18 cellular contexts compared by ENCODE assay signal in genomic region chr5:27403248-27403882, GRCh38.
DNase-seq lines count a peak whose midpoint lies in the region; ATAC-seq, FAIRE-seq and TF ChIP-seq lines count a peak whose summit lies in the region.
"Had no signal": no experiment of that assay in that cellular context is flagged by ENCODE, and none has a peak within 500 bp of the region (broad histone marks: within the 10 kb centered on the region; RNA-seq: fewer than 3 reads in every experiment).

No MANE protein-coding gene starts in this region.

- no peak overlapping the region for H3K9ac ChIP-seq in GM12878 (ENCODE audit: control insufficient read depth, insufficient read depth, low read length)

- H3K36me3 ChIP-seq in GM12878 (ENCODE audit: control insufficient read depth in 2 of 2, insufficient read depth in 2 of 2, low read length in 1 of 2) (no peaks in the 10 kb centered on the region), osteoblast (ENCODE audit: insufficient read depth, low read length) (no peaks in the 10 kb centered on the region)

- TF ChIP-seq POLR2A in H54 (IDR thresholded peaks at IDR 0.05; ENCODE audit: low read depth, low read length) (no peak), GM12878 (IDR thresholded peaks at IDR 0.05; ENCODE audit: low read depth, low read length) (no peak)

- peak; percentile 63 for ATAC-seq in GM12878
- ATAC-seq: effector memory CD8-positive, alpha-beta T cell; left colon; T-cell had no signal

- no peaks in the 10 kb centered on the region for H3K27me3 ChIP-seq in GM12878 (replicated peaks in 1 of 2; ENCODE audit: control insufficient read depth in 2 of 2, insufficient read depth in 2 of 2, low read length in 1 of 2)
- H3K27me3 ChIP-seq in osteoblast (ENCODE audit: insufficient read depth, low read length), result no peaks in the 10 kb centered on the region

- SMC1A ChIA-PET in GM12878 (lab: Charles Lee; ENCODE audit: uncharacterized antibody, unreplicated experiment), result no interaction called here

- no peaks in the 10 kb centered on the region for H3K36me3 Mint-ChIP-seq in chondrocyte (ENCODE audit: low read depth)
- H3K36me3 Mint-ChIP-seq: T-cell had no signal

- H3K4me1 Mint-ChIP-seq in chondrocyte (ENCODE audit: low read depth), result no peaks in the 10 kb centered on the region
- H3K4me1 Mint-ChIP-seq: nephron progenitor cell, T-cell had no signal

- TF ChIP-seq CTCF in GM12878 (IDR thresholded peaks at IDR 0.05 in 2 of 3, conservative IDR thresholded peaks at IDR 0.05 in 1 of 3; ENCODE audit: control insufficient read depth in 2 of 3, extremely low read depth in 1 of 3, insufficient read depth in 1 of 3, low read depth in 3 of 3, low read length in 3 of 3), result no peak
- no peak for TF ChIP-seq CTCF in osteoblast (IDR thresholded peaks at IDR 0.05; ENCODE audit: extremely low read depth, low read depth, low read length)
- TF ChIP-seq CTCF in chondrocyte (IDR thresholded peaks at IDR 0.05), result no peak

- POLR2A ChIA-PET in GM12878 (lab: Charles Lee), result no interaction called here

- TF ChIP-seq EP300 in GM12878 (IDR thresholded peaks at IDR 0.05; ENCODE audit: borderline replicate concordance in 1 of 2, control insufficient read depth in 1 of 2, low read depth in 2 of 2, low read length in 2 of 2), result no peak

- TF ChIP-seq RAD21 in GM12878 (IDR thresholded peaks at IDR 0.05; ENCODE audit: insufficient read depth, low read depth, low read length), result no peak

- H3K79me2 ChIP-seq in GM12878 (ENCODE audit: control insufficient read depth, insufficient read depth, low read length), result no peaks in the 10 kb centered on the region
- no peaks in the 10 kb centered on the region for H3K79me2 ChIP-seq in osteoblast (ENCODE audit: insufficient read depth, low read length)

- peaks cover 4% of the 10 kb centered on the region for H3K27me3 Mint-ChIP-seq in chondrocyte (ENCODE audit: low read depth)
- H3K27me3 Mint-ChIP-seq: effector memory CD8-positive, alpha-beta T cell; T-cell had no signal

- H3K4me3 ChIP-seq in GM12878, result no peak overlapping the region
- H3K4me3 ChIP-seq in osteoblast (ENCODE audit: insufficient read depth, low read length), result peak overlapping the region; percentile 41

- RAD21 ChIA-PET in GM12878 (lab: Charles Lee; ENCODE audit: unreplicated experiment), result no interaction called here

- intact Hi-C loops in GM12878 (cut with micrococcal nuclease; ENCODE audit: unreplicated experiment), result no loop called here

- H3K27ac ChIP-seq in GM12878 (ENCODE audit: control insufficient read depth, insufficient read depth), result no peak overlapping the region
- no peak overlapping the region for H3K27ac ChIP-seq in osteoblast (ENCODE audit: low read depth, low read length)
- H3K27ac ChIP-seq: HL-60, skin epidermis had no signal

- peak; percentile 95 for FAIRE-seq in H54 (lab: Jason Lieb, UNC)
- no peak for FAIRE-seq in GM12878 (lab: Jason Lieb, UNC)
- FAIRE-seq: D721Med had no signal

- no peaks in the 10 kb centered on the region for H3K9me3 ChIP-seq in GM12878 (replicated peaks; ENCODE audit: control insufficient read depth, insufficient read depth, low read length)
- H3K9me3 ChIP-seq in osteoblast (ENCODE audit: low read depth, low read length), result no peaks in the 10 kb centered on the region

- BruUV-seq in GM12878 (replicated peaks; lab: Mats Ljungman, UMichigan), result no TSS peak

- no peak overlapping the region for H3K4me2 ChIP-seq in GM12878 (ENCODE audit: control insufficient read depth, insufficient read depth)
- peak overlapping the region; percentile 52 for H3K4me2 ChIP-seq in osteoblast (ENCODE audit: insufficient read depth, low read length)

- H2AFZ ChIP-seq in GM12878 (ENCODE audit: control insufficient read depth, low read depth, low read length), result no peak overlapping the region
- H2AFZ ChIP-seq in osteoblast (ENCODE audit: low read length), result peak overlapping the region; percentile 1

- peaks cover 15% of the 10 kb centered on the region for H3K9me3 Mint-ChIP-seq in chondrocyte (ENCODE audit: low read depth)

- H3K4me1 ChIP-seq in GM12878 (ENCODE audit: control insufficient read depth, insufficient read depth, low read length) (no peaks in the 10 kb centered on the region), osteoblast (ENCODE audit: insufficient read depth, low read length) (no peaks in the 10 kb centered on the region)

- WGBS in GM12878 (ENCODE audit: insufficient coverage, insufficient replicate concordance, low lambda C conversion rate, missing lambda C conversion rate), result 39% methylated on average over 5 of the region's 5 CpGs

- no peaks in the 10 kb centered on the region for H4K20me1 ChIP-seq in GM12878 (ENCODE audit: control insufficient read depth, insufficient read depth)
- H4K20me1 ChIP-seq in osteoblast (ENCODE audit: insufficient read depth, low read length), result no peaks in the 10 kb centered on the region

- no peak overlapping the region for H3K4me3 Mint-ChIP-seq in chondrocyte (ENCODE audit: unreplicated experiment)
- H3K4me3 Mint-ChIP-seq: effector memory CD8-positive, alpha-beta T cell; nephron progenitor cell; T-cell had no signal

- in situ Hi-C loops in GM12878 (cut with MboI), result no loop called here

- no peak overlapping the region for H3K27ac Mint-ChIP-seq in chondrocyte (ENCODE audit: unreplicated experiment)
- H3K27ac Mint-ChIP-seq: activated T-helper 2 cell treated with anti-CD3 and anti-CD28 coated beads, Interferon-gamma antibody, Interleukin-2, Interleukin-4, amounts not matched to agents 10 μg/mL and 5 μg/mL and 100 μg/mL, durations not matched to agents 14 hours and 24 hours and 36 hours; effector memory CD8-positive, alpha-beta T cell; nephron progenitor cell; T-cell had no signal

- CTCF ChIA-PET in GM12878 (lab: Yijun Ruan, JAX), result no interaction called here

- DNase-seq in H54 (ENCODE audit: insufficient read length, low spot score), result peak; percentile 4
- peak; percentile 9 for DNase-seq in NOMO-1 treated with DMSO at 0.1 percent for 48 hours (lab: John Stamatoyannopoulos, UW; ENCODE audit: unreplicated experiment)
- DNase-seq in GM12878 (ENCODE audit: low read depth, low spot score), result no peak
- no peak for DNase-seq in osteoblast (ENCODE audit: insufficient read length, low spot score, missing footprints)
- no peak for DNase-seq in SKM-1 treated with dmso at 0.1 percent for 144 hours (lab: John Stamatoyannopoulos, UW; ENCODE audit: unreplicated experiment)
- no peak for DNase-seq in activated CD4-positive, alpha-beta T cell treated with anti-CD3 and anti-CD28 coated beads, Interleukin-2, amount 50 U/mL, for 1 hour
- DNase-seq in chondrocyte (ENCODE audit: low spot score), result no peak
- DNase-seq: activated CD4-positive, alpha-beta T cell treated with anti-CD3 and anti-CD28 coated beads, Interleukin-2, amount 50 U/mL, for 4 hours; effector memory CD8-positive, alpha-beta T cell; left colon; NCI-H1092 treated with DMSO at 0.1 percent for 48 hours; NCI-H69; nephron progenitor cell; T-cell had no signal

TF ChIP-seq in GM12878, 131 proteins besides CTCF, POLR2A, EP300 and RAD21 (continues in another document):
- TF ChIP-seq, protein P1, sequence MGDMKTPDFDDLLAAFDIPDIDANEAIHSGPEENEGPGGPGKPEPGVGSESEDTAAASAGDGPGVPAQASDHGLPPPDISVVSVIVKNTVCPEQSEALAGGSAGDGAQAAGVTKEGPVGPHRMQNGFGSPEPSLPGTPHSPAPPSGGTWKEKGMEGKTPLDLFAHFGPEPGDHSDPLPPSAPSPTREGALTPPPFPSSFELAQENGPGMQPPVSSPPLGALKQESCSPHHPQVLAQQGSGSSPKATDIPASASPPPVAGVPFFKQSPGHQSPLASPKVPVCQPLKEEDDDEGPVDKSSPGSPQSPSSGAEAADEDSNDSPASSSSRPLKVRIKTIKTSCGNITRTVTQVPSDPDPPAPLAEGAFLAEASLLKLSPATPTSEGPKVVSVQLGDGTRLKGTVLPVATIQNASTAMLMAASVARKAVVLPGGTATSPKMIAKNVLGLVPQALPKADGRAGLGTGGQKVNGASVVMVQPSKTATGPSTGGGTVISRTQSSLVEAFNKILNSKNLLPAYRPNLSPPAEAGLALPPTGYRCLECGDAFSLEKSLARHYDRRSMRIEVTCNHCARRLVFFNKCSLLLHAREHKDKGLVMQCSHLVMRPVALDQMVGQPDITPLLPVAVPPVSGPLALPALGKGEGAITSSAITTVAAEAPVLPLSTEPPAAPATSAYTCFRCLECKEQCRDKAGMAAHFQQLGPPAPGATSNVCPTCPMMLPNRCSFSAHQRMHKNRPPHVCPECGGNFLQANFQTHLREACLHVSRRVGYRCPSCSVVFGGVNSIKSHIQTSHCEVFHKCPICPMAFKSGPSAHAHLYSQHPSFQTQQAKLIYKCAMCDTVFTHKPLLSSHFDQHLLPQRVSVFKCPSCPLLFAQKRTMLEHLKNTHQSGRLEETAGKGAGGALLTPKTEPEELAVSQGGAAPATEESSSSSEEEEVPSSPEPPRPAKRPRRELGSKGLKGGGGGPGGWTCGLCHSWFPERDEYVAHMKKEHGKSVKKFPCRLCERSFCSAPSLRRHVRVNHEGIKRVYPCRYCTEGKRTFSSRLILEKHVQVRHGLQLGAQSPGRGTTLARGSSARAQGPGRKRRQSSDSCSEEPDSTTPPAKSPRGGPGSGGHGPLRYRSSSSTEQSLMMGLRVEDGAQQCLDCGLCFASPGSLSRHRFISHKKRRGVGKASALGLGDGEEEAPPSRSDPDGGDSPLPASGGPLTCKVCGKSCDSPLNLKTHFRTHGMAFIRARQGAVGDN (IDR thresholded peaks at IDR 0.05), result no peak
- TF ChIP-seq, protein P2, sequence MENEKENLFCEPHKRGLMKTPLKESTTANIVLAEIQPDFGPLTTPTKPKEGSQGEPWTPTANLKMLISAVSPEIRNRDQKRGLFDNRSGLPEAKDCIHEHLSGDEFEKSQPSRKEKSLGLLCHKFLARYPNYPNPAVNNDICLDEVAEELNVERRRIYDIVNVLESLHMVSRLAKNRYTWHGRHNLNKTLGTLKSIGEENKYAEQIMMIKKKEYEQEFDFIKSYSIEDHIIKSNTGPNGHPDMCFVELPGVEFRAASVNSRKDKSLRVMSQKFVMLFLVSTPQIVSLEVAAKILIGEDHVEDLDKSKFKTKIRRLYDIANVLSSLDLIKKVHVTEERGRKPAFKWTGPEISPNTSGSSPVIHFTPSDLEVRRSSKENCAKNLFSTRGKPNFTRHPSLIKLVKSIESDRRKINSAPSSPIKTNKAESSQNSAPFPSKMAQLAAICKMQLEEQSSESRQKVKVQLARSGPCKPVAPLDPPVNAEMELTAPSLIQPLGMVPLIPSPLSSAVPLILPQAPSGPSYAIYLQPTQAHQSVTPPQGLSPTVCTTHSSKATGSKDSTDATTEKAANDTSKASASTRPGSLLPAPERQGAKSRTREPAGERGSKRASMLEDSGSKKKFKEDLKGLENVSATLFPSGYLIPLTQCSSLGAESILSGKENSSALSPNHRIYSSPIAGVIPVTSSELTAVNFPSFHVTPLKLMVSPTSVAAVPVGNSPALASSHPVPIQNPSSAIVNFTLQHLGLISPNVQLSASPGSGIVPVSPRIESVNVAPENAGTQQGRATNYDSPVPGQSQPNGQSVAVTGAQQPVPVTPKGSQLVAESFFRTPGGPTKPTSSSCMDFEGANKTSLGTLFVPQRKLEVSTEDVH (IDR thresholded peaks at IDR 0.05; ENCODE audit: low read depth, partially characterized antibody), result no peak
- TF ChIP-seq TCF7 (IDR thresholded peaks at IDR 0.05; ENCODE audit: borderline replicate concordance) (no peak), BACH1 (IDR thresholded peaks at IDR 0.05; ENCODE audit: borderline replicate concordance) (no peak), FOXM1 (IDR thresholded peaks at IDR 0.05; ENCODE audit: low read depth, low read length) (no peak), TCF12 (IDR thresholded peaks at IDR 0.05; ENCODE audit: low read depth, low read length) (no peak)

Comparison
In these comparisons a context has a peak if more than half of its experiments do, and no peak if none do; other contexts are left out.
1. DNase-seq: peak in H54 (single experiment) and NOMO-1 treated with DMSO at 0.1 percent for 48 hours (single experiment); none in GM12878 (single experiment), osteoblast (single experiment), SKM-1 treated with dmso at 0.1 percent for 144 hours (single experiment), activated CD4-positive, alpha-beta T cell treated with anti-CD3 and anti-CD28 coated beads, Interleukin-2, amount 50 U/mL, for 1 hour (single experiment) and chondrocyte (single experiment).